In genomic region chr20:11949711-11950110, GRCh38 we compare ENCODE assay signal across 7 cellular contexts.
"Had no signal": no experiment of that assay in that cellular context is flagged by ENCODE, and none has a peak within 500 bp of the region (broad histone marks: within the 10 kb centered on the region; RNA-seq: fewer than 3 reads in every experiment).

No MANE protein-coding gene starts in this region.

- H3K4me1 Mint-ChIP-seq: GM23338, H9 had no signal

- H3K27ac Mint-ChIP-seq: GM23338, H9 had no signal

- DNase-seq: H9, HCEC 1CT, IMR-90 had no signal

- FAIRE-seq: H1, H54, HTR-8/SVneo had no signal

- H3K4me3 ChIP-seq: GM23338 had no signal

- H3K4me3 Mint-ChIP-seq: GM23338, H9 had no signal

- ATAC-seq: GM23338 had no signal
